In the genomic region with DNA sequence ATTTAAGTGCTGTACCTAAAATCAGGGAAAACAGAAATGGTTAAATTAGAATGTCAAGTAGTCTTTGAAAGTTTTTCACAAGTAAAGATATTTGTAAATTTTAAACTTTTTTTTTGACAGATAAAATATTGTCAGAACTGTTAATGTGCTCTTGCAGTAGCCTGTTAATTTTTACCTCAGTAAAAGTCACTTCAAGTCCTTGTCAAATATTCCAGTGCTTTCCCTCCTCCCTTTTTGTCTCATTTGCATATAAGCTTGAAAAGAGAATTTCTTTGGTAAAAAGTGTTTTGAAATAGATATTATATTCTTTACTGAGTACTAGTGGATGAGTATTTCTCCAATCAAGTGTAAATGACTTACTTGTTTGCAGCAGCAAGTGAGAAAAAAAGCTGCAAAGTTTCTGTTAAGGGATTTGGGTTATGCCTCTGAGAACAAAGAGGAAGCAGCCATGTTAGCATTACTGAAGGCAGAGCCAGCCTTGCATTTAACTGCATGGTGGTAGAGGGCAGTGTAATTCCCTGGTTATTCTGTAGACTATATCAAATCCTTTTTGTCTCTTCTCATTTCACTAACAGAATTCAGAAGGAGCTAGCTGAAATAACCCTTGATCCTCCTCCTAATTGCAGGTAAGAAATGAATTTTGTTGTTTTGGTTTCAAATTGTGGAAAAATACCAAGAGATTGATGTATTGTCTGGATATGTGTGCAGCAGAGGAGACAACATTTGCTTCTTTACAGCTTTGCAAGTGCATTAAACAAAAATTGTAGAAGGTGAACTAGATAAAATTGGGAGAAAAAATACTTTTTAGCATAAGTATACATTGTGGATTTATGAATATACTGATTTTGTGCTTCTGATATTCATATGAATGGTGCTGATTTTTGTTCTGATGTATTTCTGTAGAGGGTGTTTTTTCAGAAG, we compare ENCODE assay signal across 8 cellular contexts. TPM values are rescaled to one million over a fixed set of nuclear protein-coding genes. Genes with fewer than 3 reads are reported as not detected.
DNase-seq lines count a peak whose midpoint lies in the region; ATAC-seq and TF ChIP-seq lines count a peak whose summit lies in the region.

No MANE protein-coding gene starts in this region.

- peak; percentile 47 to 48 for ATAC-seq in naive B cell (ENCODE audit: low read depth in 2 of 2)

- in situ Hi-C loops in SK-MEL-5 (cut with HindIII; ENCODE audit: low pct_unique_long_range_greater_than_20kb, low sequenced_read_pairs), result no loop called here

- H3K79me2 ChIP-seq in MM.1S (ENCODE audit: low read length), result peaks cover 75% of the 10 kb centered on the region

- H3K9me3 Mint-ChIP-seq in HFFc6, result no peaks in the 10 kb centered on the region
- peaks cover 0 to 1% (median 0%) of the 10 kb centered on the region in 7 donors for H3K9me3 Mint-ChIP-seq in naive B cell

- H3K36me3 ChIP-seq in MM.1S (replicated peaks; ENCODE audit: insufficient read depth, low read length) (peaks cover 4% of the 10 kb centered on the region; the same call in 1 of the 2 replicates), endocrine pancreas (ENCODE audit: control insufficient read depth, insufficient read depth, low read length) (no peaks in the 10 kb centered on the region)

- no peaks in the 10 kb centered on the region for H4K20me1 ChIP-seq in MM.1S (ENCODE audit: insufficient read depth, low read length)

- H2AFZ ChIP-seq in MM.1S (ENCODE audit: low read length), result peak overlapping the region; percentile 54

- H3K4me3 ChIP-seq in AG09309 (ENCODE audit: control insufficient read depth, low read depth, low read length), result no peak overlapping the region
- H3K4me3 ChIP-seq in MM.1S (ENCODE audit: low read length), result peak overlapping the region; percentile 81
- H3K4me3 ChIP-seq in endocrine pancreas (ENCODE audit: control insufficient read depth, insufficient read depth, low read length), result peak overlapping the region; percentile 43

- peak overlapping the region; percentile 53; the same call in 1 of the 2 replicates for H3K27ac ChIP-seq in MM.1S (ENCODE audit: low read length)

- H3K9me2 ChIP-seq in MM.1S (replicated peaks; ENCODE audit: insufficient read depth, low read length), result no peaks in the 10 kb centered on the region

- peak overlapping the region; percentile 67 for H3K9ac ChIP-seq in MM.1S (ENCODE audit: low read length)
- H3K9ac ChIP-seq in endocrine pancreas (ENCODE audit: control insufficient read depth, insufficient read depth, low read length), result no peak overlapping the region

- TF ChIP-seq CTCF in AG09309 (IDR thresholded peaks at IDR 0.05; ENCODE audit: control insufficient read depth, insufficient read depth, low read depth, low read length, missing control alignments), result peak; percentile 25
- peak; percentile 45 for TF ChIP-seq CTCF in GM10266 (IDR thresholded peaks at IDR 0.05; ENCODE audit: control insufficient read depth, insufficient read depth, low read depth, missing control alignments)
- peak; percentile 66 for TF ChIP-seq CTCF in HFFc6 (IDR thresholded peaks at IDR 0.05)
- TF ChIP-seq CTCF in MM.1S (IDR thresholded peaks at IDR 0.05; ENCODE audit: low read length), result peak; percentile 55

- H3K27me3 ChIP-seq in MM.1S (replicated peaks; ENCODE audit: insufficient read depth, low read length) (no peaks in the 10 kb centered on the region), endocrine pancreas (ENCODE audit: control insufficient read depth, insufficient read depth, low read length) (no peaks in the 10 kb centered on the region)

- no peaks in the 10 kb centered on the region for H3K9me3 ChIP-seq in MM.1S (replicated peaks; ENCODE audit: insufficient read depth, low read length)
- H3K9me3 ChIP-seq in endocrine pancreas (ENCODE audit: control insufficient read depth, low read length), result no peaks in the 10 kb centered on the region

- H3K4me3 Mint-ChIP-seq in HFFc6 (peak overlapping the region; percentile 98), naive B cell (peak overlapping the region in 3 of 8 donors; percentile 7 to 72 (median 36))

- peak overlapping the region; percentile 69 for H3K4me2 ChIP-seq in MM.1S (ENCODE audit: low read depth, low read length)

- H3K4me1 Mint-ChIP-seq in HFFc6 (ENCODE audit: low read depth) (peaks cover 72% of the 10 kb centered on the region), naive B cell (peaks cover 25 to 29% (median 26%) of the 10 kb centered on the region in 3 donors)

- DNase-seq in AG09309 (ENCODE audit: low read depth), result no peak
- peak; percentile 43 for DNase-seq in GM10266 (ENCODE audit: extremely low spot score)
- DNase-seq in HFFc6, result peak; percentile 55
- DNase-seq in MM.1S, result peak; percentile 55
- DNase-seq in SK-MEL-5 (ENCODE audit: low read depth, low spot score), result peak; percentile 63
- peak; percentile 54 for DNase-seq in naive B cell
- no peak for DNase-seq in ecto neural progenitor cell (ENCODE audit: low spot score)

- peaks cover 3% of the 10 kb centered on the region; the same call in 1 of the 2 replicates for H3K27me3 Mint-ChIP-seq in HFFc6 (ENCODE audit: insufficient read depth)
- H3K27me3 Mint-ChIP-seq in naive B cell, result no peaks in the 10 kb centered on the region

- H3K27ac Mint-ChIP-seq in HFFc6, result peak overlapping the region; percentile 63
- no peak overlapping the region for H3K27ac Mint-ChIP-seq in naive B cell

- peaks cover 49% of the 10 kb centered on the region for H3K36me3 Mint-ChIP-seq in HFFc6 (ENCODE audit: low read depth)
- H3K36me3 Mint-ChIP-seq in naive B cell, result no peaks in the 10 kb centered on the region

- peaks cover 44% of the 10 kb centered on the region for H3K4me1 ChIP-seq in MM.1S (ENCODE audit: low read length)
- H3K4me1 ChIP-seq in endocrine pancreas (ENCODE audit: control insufficient read depth, insufficient read depth, low read length), result peaks cover 37% of the 10 kb centered on the region

- peaks cover 32% of the 10 kb centered on the region for H3F3A ChIP-seq in MM.1S (ENCODE audit: insufficient read depth, low read length)

RNA-seq across cellular contexts. Expression of a gene that starts 3.3 kb away (rescaled TPM):
- total RNA-seq in HFFc6 (2021; fragmentation: NEBNext Ultra II Directional; extraction: Animal tissue kit (Norgen Biotek cat#: 25700)), result 100 to 1,000 TPM in 5 of 6 experiments, 10 to 100 TPM in 1; 99.4 to 131 (median 116) TPM
- 40.0 and 46.9 TPM in 2 replicates for total RNA-seq in SK-MEL-5 (2014; rRNA removed; shearing (Covaris generic))
- 61.7 and 67.2 TPM in 2 replicates for polyA plus RNA-seq in SK-MEL-5 (2015; cell fraction: cytosol; rRNA removed)
- 13.0 and 22.3 TPM in 2 replicates for polyA plus RNA-seq in SK-MEL-5 (2015; cell fraction: nucleus; rRNA removed)
- polyA plus RNA-seq in naive B cell (ENCODE audit: low read depth in 6 of 6), result 10 to 100 TPM; 40.9 to 82.5 (median 55.0) TPM

Comparison
In these comparisons a context has a peak if more than half of its experiments do, and no peak if none do; other contexts are left out.
1. DNase-seq: peak in GM10266 (single experiment), HFFc6 (single experiment), MM.1S (single experiment), SK-MEL-5 (single experiment) and naive B cell (single experiment); none in AG09309 (single experiment) and ecto neural progenitor cell (single experiment).
2. Peak in every context shown above with its lines, with median percentiles within 50 percentile points of each other: CTCF ChIP-seq.